10 cellular contexts compared by ENCODE assay signal in genomic region chr9:106916491-106917235, GRCh38. TPM values are rescaled to one million over a fixed set of nuclear protein-coding genes. Genes with fewer than 3 reads are reported as not detected.
DNase-seq lines count a peak whose midpoint lies in the region; ATAC-seq and TF ChIP-seq lines count a peak whose summit lies in the region.
"Had no signal": no experiment of that assay in that cellular context is flagged by ENCODE, and none has a peak within 500 bp of the region (broad histone marks: within the 10 kb centered on the region; RNA-seq: fewer than 3 reads in every experiment).

No MANE protein-coding gene starts in this region.

- no peak overlapping the region for H3K4me3 Mint-ChIP-seq in activated naive CD8-positive, alpha-beta T cell treated with anti-CD3 and anti-CD28 coated beads for 36 hours

- TF ChIP-seq CTCF in AG10803 (conservative IDR thresholded peaks at IDR 0.05; ENCODE audit: low read length) = no peak
- no peak for TF ChIP-seq CTCF in epithelial cell of esophagus (IDR thresholded peaks at IDR 0.05; ENCODE audit: insufficient read depth, low read depth, low read length, missing control alignments)

- H3K4me3 ChIP-seq in AG10803 (ENCODE audit: low read length) (no peak overlapping the region), epithelial cell of esophagus (ENCODE audit: low read length) (no peak overlapping the region)
- H3K4me3 ChIP-seq: SK-N-MC had no signal

- no peak for ATAC-seq in GM19035 (IDR thresholded peaks at IDR 0.05; ENCODE audit: unreplicated experiment)

- peaks cover 7% of the 10 kb centered on the region for H3K4me1 Mint-ChIP-seq in activated naive CD8-positive, alpha-beta T cell treated with anti-CD3 and anti-CD28 coated beads for 36 hours

- DNase-seq in AG10803 (ENCODE audit: low read depth) = peak; percentile 84
- peak; percentile 94 for DNase-seq in NCI-H226
- peak; percentile 93 for DNase-seq in epithelial cell of esophagus (ENCODE audit: low read depth)
- DNase-seq in mucosa of gallbladder (ENCODE audit: low spot score) = peak; percentile 88
- DNase-seq in pons (ENCODE audit: low spot score) = no peak
- DNase-seq in activated gamma-delta T cell treated with Interleukin-2 at 50 U/mL for 16 hours = no peak
- DNase-seq in activated naive CD8-positive, alpha-beta T cell treated with anti-CD3 and anti-CD28 coated beads for 36 hours = no peak
- DNase-seq: amygdala had no signal

- H3K36me3 Mint-ChIP-seq in activated naive CD8-positive, alpha-beta T cell treated with anti-CD3 and anti-CD28 coated beads for 36 hours = no peaks in the 10 kb centered on the region

- H3K9me3 Mint-ChIP-seq in activated naive CD8-positive, alpha-beta T cell treated with anti-CD3 and anti-CD28 coated beads for 36 hours = no peaks in the 10 kb centered on the region

- no peaks in the 10 kb centered on the region for H3K27me3 Mint-ChIP-seq in activated naive CD8-positive, alpha-beta T cell treated with anti-CD3 and anti-CD28 coated beads for 36 hours

- H3K27ac Mint-ChIP-seq in activated naive CD8-positive, alpha-beta T cell treated with anti-CD3 and anti-CD28 coated beads for 36 hours = no peak overlapping the region

RNA-seq across cellular contexts. Expression of gene ZNF462, which starts 53.7 kb away (rescaled TPM):
- 37.1 TPM for total RNA-seq in mucosa of gallbladder
- total RNA-seq in activated naive CD8-positive, alpha-beta T cell treated with anti-CD3 and anti-CD28 coated beads for 36 hours = under 1 TPM in 1 of 2 experiments, not detected in 1; 0.23 TPM

Comparison
In these comparisons a context has a peak if more than half of its experiments do, and no peak if none do; other contexts are left out.
1. DNase-seq: peak in AG10803 (single experiment), NCI-H226 (single experiment), epithelial cell of esophagus (single experiment) and mucosa of gallbladder (single experiment); none in pons (single experiment), activated gamma-delta T cell treated with Interleukin-2 at 50 U/mL for 16 hours (single experiment) and activated naive CD8-positive, alpha-beta T cell treated with anti-CD3 and anti-CD28 coated beads for 36 hours (single experiment).
2. RNA of gene ZNF462, which starts 53.7 kb away (total RNA-seq): 37.1 TPM in mucosa of gallbladder (single experiment); 0.23 TPM in activated naive CD8-positive, alpha-beta T cell treated with anti-CD3 and anti-CD28 coated beads for 36 hours; every median in the first group is over 10 times any median in the second.